In genomic region chr2:43568226-43568625, GRCh38 we compare ENCODE assay signal across 15 cellular contexts.
"Had no signal": no experiment of that assay in that cellular context is flagged by ENCODE, and none has a peak within 500 bp of the region (broad histone marks: within the 10 kb centered on the region; RNA-seq: fewer than 3 reads in every experiment).

No MANE protein-coding gene starts in this region.

- H3K27me3 Mint-ChIP-seq: activated T-cell treated with anti-CD3 and anti-CD28 coated beads, Interleukin-2, amount 50 U/mL, for 24 hours; naive B cell; progenitor cell of endocrine pancreas had no signal

- H3K4me3 Mint-ChIP-seq: activated T-cell treated with anti-CD3 and anti-CD28 coated beads, Interleukin-2, amount 50 U/mL, for 24 hours; immature natural killer cell; naive B cell; neural progenitor cell had no signal

- H3K27ac Mint-ChIP-seq: activated T-cell treated with anti-CD3 and anti-CD28 coated beads, Interleukin-2, amount 50 U/mL, for 24 hours; immature natural killer cell; neural progenitor cell; progenitor cell of endocrine pancreas had no signal

- ATAC-seq: mucosa of descending colon had no signal

- DNase-seq: activated CD4-positive, alpha-beta T cell treated with anti-CD3 and anti-CD28 coated beads for 48 hours; activated T-cell treated with anti-CD3 and anti-CD28 coated beads, Interleukin-2, amount 50 U/mL, for 24 hours; dermis blood vessel endothelial cell; effector memory CD4-positive, alpha-beta T cell; immature natural killer cell; mesenchymal stem cell; mucosa of descending colon; naive B cell; stimulated activated CD4-positive, alpha-beta T cell treated with anti-CD3 and anti-CD28 coated beads, Interleukin-12 subunit alpha, Interleukin-12 subunit beta, amount 100 ng/mL, for 4 hours; stimulated activated CD4-positive, alpha-beta T cell treated with anti-CD3 and anti-CD28 coated beads, Interleukin-1b, Interleukin-23, amount 100 ng/mL, for 48 hours; stimulated activated CD8-positive, alpha-beta memory T cell treated with anti-CD3 and anti-CD28 coated beads, Interleukin-4, amount 100 ng/mL, for 48 hours; stimulated activated naive CD4-positive, alpha-beta T cell treated with Interleukin-2 at 50 U/mL for 16 hours; uterus had no signal

- H3K4me1 Mint-ChIP-seq: neural progenitor cell had no signal

- H3K9me3 Mint-ChIP-seq: activated T-cell treated with anti-CD3 and anti-CD28 coated beads, Interleukin-2, amount 50 U/mL, for 24 hours; immature natural killer cell; naive B cell; neural progenitor cell had no signal
